ENCODE assay signal across 10 cellular contexts in genomic region chr19:38698225-38699026, GRCh38. TPM values are rescaled to one million over a fixed set of nuclear protein-coding genes. Genes with fewer than 3 reads are reported as not detected.
A peak's percentile ranks its signal among the peaks of the same experiment; 100 is the strongest.
DNase-seq lines count a peak whose midpoint lies in the region; ATAC-seq and TF ChIP-seq lines count a peak whose summit lies in the region.
"Had no signal": no experiment of that assay in that cellular context is flagged by ENCODE, and none has a peak within 500 bp of the region (broad histone marks: within the 10 kb centered on the region; RNA-seq: fewer than 3 reads in every experiment).

No MANE protein-coding gene starts in this region.

- intact Hi-C loops in Caco-2 (cut with micrococcal nuclease; ENCODE audit: unreplicated experiment) = no loop called here
- intact Hi-C loops in activated T-helper 1 cell treated with anti-CD3 and anti-CD28 coated beads, Interleukin-12 subunit alpha, Interleukin-12 subunit beta, Interleukin-2, Interleukin-4 antibody, amounts not matched to agents 30 ng/mL and 10 ng/mL and 1 ng/mL, durations not matched to agents 14 hours and 24 hours and 36 hours (cut with micrococcal nuclease) = no loop called here
- intact Hi-C loops in sciatic nerve (cut with DNase I) = no loop called here

- H3K27ac Mint-ChIP-seq in Caco-2 (ENCODE audit: unreplicated experiment) (peak overlapping the region; percentile 82), glutamatergic neuron (ENCODE audit: unreplicated experiment) (peak overlapping the region; percentile 72)
- H3K27ac Mint-ChIP-seq in activated T-helper 1 cell treated with anti-CD3 and anti-CD28 coated beads, Interleukin-12 subunit alpha, Interleukin-12 subunit beta, Interleukin-2, Interleukin-4 antibody, amounts not matched to agents 30 ng/mL and 10 ng/mL and 1 ng/mL, durations not matched to agents 14 hours and 24 hours and 36 hours = peak overlapping the region; percentile 84
- H3K27ac Mint-ChIP-seq: activated naive CD8-positive, alpha-beta T cell treated with anti-CD3 and anti-CD28 coated beads, Interleukin-2, amount 10 ng/mL, durations not matched to agents 7 days and 5 days had no signal

- no TSS peak for BruUV-seq in Caco-2 (replicated peaks; lab: Mats Ljungman, UMichigan)

- H3K36me3 Mint-ChIP-seq in Caco-2 (ENCODE audit: insufficient read depth, unreplicated experiment) (peaks cover 100% of the 10 kb centered on the region), glutamatergic neuron (ENCODE audit: unreplicated experiment) (no peaks in the 10 kb centered on the region)
- peaks cover 9% of the 10 kb centered on the region for H3K36me3 Mint-ChIP-seq in activated T-helper 1 cell treated with anti-CD3 and anti-CD28 coated beads, Interleukin-12 subunit alpha, Interleukin-12 subunit beta, Interleukin-2, Interleukin-4 antibody, amounts not matched to agents 30 ng/mL and 10 ng/mL and 1 ng/mL, durations not matched to agents 14 hours and 24 hours and 36 hours (ENCODE audit: low read depth)

- TF ChIP-seq EP300 in tibial nerve (IDR thresholded peaks at IDR 0.05) = no peak

- TF ChIP-seq CTCF in Caco-2 (IDR thresholded peaks at IDR 0.05; ENCODE audit: insufficient read depth in 1 of 2, low read depth in 1 of 2, low read length in 1 of 2, severe bottlenecking in 1 of 2, unreplicated experiment in 1 of 2) = no peak
- TF ChIP-seq CTCF in glutamatergic neuron (IDR thresholded peaks at IDR 0.05; ENCODE audit: partially characterized antibody, unreplicated experiment) = no peak
- TF ChIP-seq CTCF in tibial nerve (IDR thresholded peaks at IDR 0.05) = no peak

- H3K4me1 ChIP-seq in Caco-2 (peaks cover 71% of the 10 kb centered on the region), tibial nerve (peaks cover 0 to 95% (median 84%) of the 10 kb centered on the region in 4 donors)

- POLR2A ChIA-PET in Caco-2 (lab: Charles Lee) = no interaction called here

- H3K4me3 ChIP-seq in Caco-2 (ENCODE audit: low read depth, low read length) = no peak overlapping the region
- no peak overlapping the region for H3K4me3 ChIP-seq in tibial nerve

- H3K9me3 ChIP-seq in Caco-2 (no peaks in the 10 kb centered on the region), tibial nerve (no peaks in the 10 kb centered on the region)

- CTCF ChIA-PET in Caco-2 (lab: Charles Lee) = interaction anchor here (0.5 kb wide), 1 partner anchor 166 kb away, joined by 5 read pairs; no protein-coding TSS in a partner anchor

- H3K27me3 Mint-ChIP-seq in Caco-2 (ENCODE audit: insufficient read depth, unreplicated experiment) = no peaks in the 10 kb centered on the region
- H3K27me3 Mint-ChIP-seq in activated T-helper 1 cell treated with anti-CD3 and anti-CD28 coated beads, Interleukin-12 subunit alpha, Interleukin-12 subunit beta, Interleukin-2, Interleukin-4 antibody, amounts not matched to agents 30 ng/mL and 10 ng/mL and 1 ng/mL, durations not matched to agents 14 hours and 24 hours and 36 hours (ENCODE audit: insufficient read depth) = no peaks in the 10 kb centered on the region
- H3K27me3 Mint-ChIP-seq in glutamatergic neuron (ENCODE audit: unreplicated experiment) = peaks cover 13% of the 10 kb centered on the region
- H3K27me3 Mint-ChIP-seq: activated naive CD8-positive, alpha-beta T cell treated with anti-CD3 and anti-CD28 coated beads, Interleukin-2, amount 10 ng/mL, durations not matched to agents 7 days and 5 days had no signal

- peak overlapping the region in 2 of 4 donors; percentile 86 to 92 for H3K27ac ChIP-seq in tibial nerve

- H3K4me3 Mint-ChIP-seq in Caco-2 (ENCODE audit: unreplicated experiment) (peak overlapping the region; percentile 27), glutamatergic neuron (ENCODE audit: unreplicated experiment) (peak overlapping the region; percentile 63)
- peak overlapping the region; percentile 42 for H3K4me3 Mint-ChIP-seq in activated T-helper 1 cell treated with anti-CD3 and anti-CD28 coated beads, Interleukin-12 subunit alpha, Interleukin-12 subunit beta, Interleukin-2, Interleukin-4 antibody, amounts not matched to agents 30 ng/mL and 10 ng/mL and 1 ng/mL, durations not matched to agents 14 hours and 24 hours and 36 hours
- H3K4me3 Mint-ChIP-seq: activated naive CD8-positive, alpha-beta T cell treated with anti-CD3 and anti-CD28 coated beads, Interleukin-2, amount 10 ng/mL, durations not matched to agents 7 days and 5 days had no signal

- H3K27me3 ChIP-seq in Caco-2 (replicated peaks; ENCODE audit: control insufficient read depth, insufficient read depth, low read length) (no peaks in the 10 kb centered on the region), tibial nerve (no peaks in the 10 kb centered on the region)

- TF ChIP-seq POLR2A in tibial nerve (IDR thresholded peaks at IDR 0.05) = no peak

- peaks cover 31% of the 10 kb centered on the region for H3K4me1 Mint-ChIP-seq in Caco-2 (ENCODE audit: low read depth, unreplicated experiment)
- peaks cover 63% of the 10 kb centered on the region for H3K4me1 Mint-ChIP-seq in activated T-helper 1 cell treated with anti-CD3 and anti-CD28 coated beads, Interleukin-12 subunit alpha, Interleukin-12 subunit beta, Interleukin-2, Interleukin-4 antibody, amounts not matched to agents 30 ng/mL and 10 ng/mL and 1 ng/mL, durations not matched to agents 14 hours and 24 hours and 36 hours (ENCODE audit: low read depth)
- H3K4me1 Mint-ChIP-seq in glutamatergic neuron (ENCODE audit: low read depth, unreplicated experiment) = peaks cover 52% of the 10 kb centered on the region

- DNase-seq in Caco-2 (no peak), glutamatergic neuron (no peak), sciatic nerve (ENCODE audit: low spot score) (peak; percentile 56), tibial nerve (ENCODE audit: low spot score in 2 of 2) (no peak)
- DNase-seq in activated T-helper 1 cell treated with anti-CD3 and anti-CD28 coated beads, Interleukin-12 subunit alpha, Interleukin-12 subunit beta, Interleukin-2, Interleukin-4 antibody, amounts not matched to agents 30 ng/mL and 10 ng/mL and 1 ng/mL, durations not matched to agents 14 hours and 24 hours and 36 hours (ENCODE audit: low spot score) = no peak
- no peak for DNase-seq in stimulated activated CD4-positive, alpha-beta T cell treated with anti-CD3 and anti-CD28 coated beads, Interleukin-4, amount 100 ng/mL, for 4 hours
- DNase-seq in stimulated activated CD4-positive, alpha-beta T cell treated with anti-CD3 and anti-CD28 coated beads, Interleukin-2, amount 100 ng/mL, for 24 hours = no peak
- DNase-seq: activated naive CD8-positive, alpha-beta T cell treated with anti-CD3 and anti-CD28 coated beads, Interleukin-2, amount 10 ng/mL, durations not matched to agents 7 days and 5 days; NCI-H1092 treated with DMSO at 0.1 percent for 48 hours had no signal

- no peak for ATAC-seq in sciatic nerve
- ATAC-seq in HG03469 (IDR thresholded peaks at IDR 0.05; ENCODE audit: unreplicated experiment) = no peak

- H3K9me3 Mint-ChIP-seq in Caco-2 (ENCODE audit: unreplicated experiment) = no peaks in the 10 kb centered on the region
- no peaks in the 10 kb centered on the region for H3K9me3 Mint-ChIP-seq in activated T-helper 1 cell treated with anti-CD3 and anti-CD28 coated beads, Interleukin-12 subunit alpha, Interleukin-12 subunit beta, Interleukin-2, Interleukin-4 antibody, amounts not matched to agents 30 ng/mL and 10 ng/mL and 1 ng/mL, durations not matched to agents 14 hours and 24 hours and 36 hours
- H3K9me3 Mint-ChIP-seq in glutamatergic neuron (ENCODE audit: unreplicated experiment) = peaks cover 18% of the 10 kb centered on the region
- H3K9me3 Mint-ChIP-seq: activated naive CD8-positive, alpha-beta T cell treated with anti-CD3 and anti-CD28 coated beads, Interleukin-2, amount 10 ng/mL, durations not matched to agents 7 days and 5 days had no signal

- H3K36me3 ChIP-seq in Caco-2 (ENCODE audit: control insufficient read depth, insufficient read depth, low read length) (peaks cover 11% of the 10 kb centered on the region), tibial nerve (peaks cover 0 to 33% (median 6%) of the 10 kb centered on the region in 3 donors)

- 56 to 64% methylated on average over 21 to 22 of the region's 22 CpGs for WGBS in tibial nerve, 2 donors

RNA-seq across cellular contexts. Expression of gene CAPN12, which starts 45.8 kb away (rescaled TPM):
- 8.8 and 11.0 TPM in 2 replicates for total RNA-seq in Caco-2 (2022)
- 1.1 and 2.5 TPM in 2 replicates for total RNA-seq in activated T-helper 1 cell treated with anti-CD3 and anti-CD28 coated beads, Interleukin-12 subunit alpha, Interleukin-12 subunit beta, Interleukin-2, Interleukin-4 antibody, amounts not matched to agents 30 ng/mL and 10 ng/mL and 1 ng/mL, durations not matched to agents 14 hours and 24 hours and 36 hours
- total RNA-seq in glutamatergic neuron (ENCODE audit: unreplicated experiment) = 4.8 TPM
- 5.6 TPM for total RNA-seq in sciatic nerve
- 1 to 10 TPM; 3.5 to 5.7 (median 4.8) TPM for total RNA-seq in tibial nerve

RNA-seq across cellular contexts. Expression of gene ACTN4, which starts 51.0 kb away (rescaled TPM):
- total RNA-seq in Caco-2 (2022) (605 and 658 TPM in 2 replicates), glutamatergic neuron (ENCODE audit: unreplicated experiment) (975 TPM), sciatic nerve (597 TPM), tibial nerve (100 to 1,000 TPM; 342 to 463 (median 382) TPM)
- 281 and 287 TPM in 2 replicates for total RNA-seq in activated T-helper 1 cell treated with anti-CD3 and anti-CD28 coated beads, Interleukin-12 subunit alpha, Interleukin-12 subunit beta, Interleukin-2, Interleukin-4 antibody, amounts not matched to agents 30 ng/mL and 10 ng/mL and 1 ng/mL, durations not matched to agents 14 hours and 24 hours and 36 hours
